In genomic region chr17:4144411-4144747, GRCh38 we compare ENCODE assay signal across 8 cellular contexts. TPM values are rescaled to one million over a fixed set of nuclear protein-coding genes. Genes with fewer than 3 reads are reported as not detected.
DNase-seq lines count a peak whose midpoint lies in the region; ATAC-seq, FAIRE-seq and TF ChIP-seq lines count a peak whose summit lies in the region.

No MANE protein-coding gene starts in this region.

- H4K8ac ChIP-seq in H1 (ENCODE audit: extremely low read depth, insufficient read depth, low read length) (no peak overlapping the region), neuronal stem cell (ENCODE audit: low read depth, low read length) (no peak overlapping the region)

- peaks cover 10% of the 10 kb centered on the region for H3K27me3 Mint-ChIP-seq in CD4-positive, CD25-positive, alpha-beta regulatory T cell

- no peak for DNase-seq in CD4-positive, CD25-positive, alpha-beta regulatory T cell
- DNase-seq in H1 (ENCODE audit: low read depth in 1 of 2, low spot score in 2 of 2) (no peak), neuronal stem cell (ENCODE audit: low spot score) (no peak), NAMALWA (ENCODE audit: low spot score) (no peak)

- H3K27ac ChIP-seq in CD4-positive, CD25-positive, alpha-beta regulatory T cell (ENCODE audit: insufficient read depth, low read length, poor library complexity, severe bottlenecking), result peak overlapping the region; percentile 99
- H3K27ac ChIP-seq in OCI-LY3 (ENCODE audit: low read length), result peak overlapping the region; percentile 91
- no peak overlapping the region; the same call in 1 of the 2 replicates for H3K27ac ChIP-seq in H1 (ENCODE audit: low read depth, low read length)
- H3K27ac ChIP-seq in neuronal stem cell (replicated peaks; ENCODE audit: low read length), result no peak overlapping the region

- H2BK12ac ChIP-seq in H1 (ENCODE audit: low read depth, low read length) (no peak overlapping the region), neuronal stem cell (ENCODE audit: low read length) (no peak overlapping the region)

- peak overlapping the region; percentile 57 for H3K4me3 ChIP-seq in CD4-positive, CD25-positive, alpha-beta regulatory T cell (ENCODE audit: low read depth, low read length)
- peak overlapping the region; percentile 99 for H3K4me3 ChIP-seq in OCI-LY3 (ENCODE audit: low read length)
- H3K4me3 ChIP-seq in H1 (ENCODE audit: extremely low read depth in 1 of 4, insufficient read depth in 2 of 4, low read depth in 3 of 4, low read length in 4 of 4), result peak overlapping the region; percentile 50 to 94 (median 90)
- H3K4me3 ChIP-seq in neuronal stem cell (ENCODE audit: low read length in 2 of 2), result peak overlapping the region; percentile 93 to 97

- H4K20me1 ChIP-seq in OCI-LY3 (ENCODE audit: insufficient read depth, low read length) (peaks cover 6% of the 10 kb centered on the region; the same call in 1 of the 2 replicates), H1 (replicated peaks in 1 of 2; ENCODE audit: control insufficient read depth in 1 of 2, insufficient read depth in 2 of 2, low read length in 2 of 2) (peaks cover 0 to 1% of the 10 kb centered on the region in 2 experiments)

- H3K4ac ChIP-seq in H1 (replicated peaks; ENCODE audit: insufficient read length, low read depth, low read length) (no peak overlapping the region), neuronal stem cell (ENCODE audit: low read length) (no peak overlapping the region)

- no peak overlapping the region for H2BK120ac ChIP-seq in H1 (replicated peaks; ENCODE audit: low read depth, low read length)
- no peak overlapping the region for H2BK120ac ChIP-seq in neuronal stem cell (ENCODE audit: low read depth, low read length)

- peaks cover 17 to 45% (median 36%) of the 10 kb centered on the region in 4 donors for H3K4me1 Mint-ChIP-seq in CD4-positive, CD25-positive, alpha-beta regulatory T cell

- H3K4me2 ChIP-seq in OCI-LY3 (ENCODE audit: low read length) (peak overlapping the region; percentile 98), H1 (ENCODE audit: insufficient read depth in 1 of 2, low read depth in 2 of 2, low read length in 2 of 2) (peak overlapping the region; percentile 70 to 84), neuronal stem cell (ENCODE audit: insufficient read depth, low read length, poor library complexity, severe bottlenecking) (peak overlapping the region; percentile 76)

- TF ChIP-seq CTCF in OCI-LY3 (IDR thresholded peaks at IDR 0.05; ENCODE audit: low read depth, low read length) (no peak), H1 (IDR thresholded peaks at IDR 0.05; ENCODE audit: control extremely low read depth in 1 of 3, insufficient read depth in 1 of 3, low read depth in 1 of 3, low read length in 3 of 3) (no peak)

- H2AFZ ChIP-seq in OCI-LY3 (ENCODE audit: low read depth, low read length) (no peak overlapping the region), H1 (ENCODE audit: low read length) (no peak overlapping the region), neuronal stem cell (ENCODE audit: low read length) (peak overlapping the region; percentile 94)

- H2BK15ac ChIP-seq in H1 (ENCODE audit: low read length) (no peak overlapping the region), neuronal stem cell (ENCODE audit: low read length) (no peak overlapping the region)

- H2BK5ac ChIP-seq in H1 (ENCODE audit: low read depth, low read length) (peak overlapping the region; percentile 90), neuronal stem cell (ENCODE audit: low read length) (peak overlapping the region; percentile 56)

- peak overlapping the region; percentile 92 for H3K9ac ChIP-seq in OCI-LY3 (ENCODE audit: low read length)
- peak overlapping the region in 3 of 4 experiments; percentile 53 to 90 (median 60); a peak in 6 of 7 replicates for H3K9ac ChIP-seq in H1 (replicated peaks in 1 of 4; ENCODE audit: extremely low read depth in 1 of 4, low read depth in 3 of 4, low read length in 3 of 4)
- no peak overlapping the region for H3K9ac ChIP-seq in neuronal stem cell (ENCODE audit: low read depth, low read length, poor library complexity)

- CTCF ChIA-PET in H1 (lab: Charles Lee; ENCODE audit: partially characterized antibody), result interaction anchor here (1.4 to 2.9 kb wide), 3 partner anchors 12 to 15 kb away, joined by 4 to 10 read pairs (median 9); no protein-coding TSS in a partner anchor

- H3K36me3 ChIP-seq in CD4-positive, CD25-positive, alpha-beta regulatory T cell (ENCODE audit: control insufficient read depth, insufficient read depth, low read length), result peaks cover 7% of the 10 kb centered on the region
- no peaks in the 10 kb centered on the region for H3K36me3 ChIP-seq in OCI-LY3 (replicated peaks; ENCODE audit: low read depth, low read length)
- no peaks in the 10 kb centered on the region for H3K36me3 ChIP-seq in H1 (ENCODE audit: control insufficient read depth in 2 of 4, insufficient read depth in 4 of 4, low read length in 3 of 4)
- H3K36me3 ChIP-seq in neuronal stem cell (replicated peaks in 1 of 2; ENCODE audit: control insufficient read depth in 2 of 2, insufficient read depth in 2 of 2, low read length in 2 of 2), result peaks cover 0 to 13% of the 10 kb centered on the region in 2 donors

- no peak for TF ChIP-seq EP300 in H1 (IDR thresholded peaks at IDR 0.05; ENCODE audit: borderline replicate concordance in 1 of 2, low read depth in 2 of 2, low read length in 2 of 2)

- POLR2A ChIA-PET in H1 (lab: Charles Lee; ENCODE audit: partially characterized antibody), result interaction anchor here (1.4 to 7.9 kb wide), 5 partner anchors 15 to 299 kb away, joined by 4 to 117 read pairs (median 6); partner anchors contain the start of genes NCBP3 and UBE2G1

- no peak overlapping the region for H3K56ac ChIP-seq in H1 (replicated peaks; ENCODE audit: insufficient read length, low read depth, low read length)

- no peak overlapping the region for H2AK5ac ChIP-seq in H1 (ENCODE audit: low read depth, low read length)
- no peak overlapping the region for H2AK5ac ChIP-seq in neuronal stem cell (ENCODE audit: low read depth, low read length)

- H3K9me3 ChIP-seq in CD4-positive, CD25-positive, alpha-beta regulatory T cell (ENCODE audit: control insufficient read depth in 2 of 2, low read length in 2 of 2), result no peaks in the 10 kb centered on the region
- H3K9me3 ChIP-seq in OCI-LY3 (ENCODE audit: insufficient read depth, low read length) (no peaks in the 10 kb centered on the region), H1 (ENCODE audit: insufficient read depth in 2 of 2, low read depth in 1 of 2, low read length in 1 of 2) (no peaks in the 10 kb centered on the region), neuronal stem cell (replicated peaks in 1 of 2; ENCODE audit: control insufficient read depth in 2 of 2, insufficient read depth in 1 of 2, low read depth in 1 of 2, low read length in 2 of 2) (no peaks in the 10 kb centered on the region)

- no peak overlapping the region for H2BK20ac ChIP-seq in H1 (ENCODE audit: low read length)

- peaks cover 9% of the 10 kb centered on the region for H3K36me3 Mint-ChIP-seq in CD4-positive, CD25-positive, alpha-beta regulatory T cell

- H3K23ac ChIP-seq in H1 (ENCODE audit: insufficient read length) (no peak overlapping the region), neuronal stem cell (ENCODE audit: low read depth, low read length, poor library complexity) (no peak overlapping the region)

- no peak overlapping the region for H4K5ac ChIP-seq in H1 (ENCODE audit: insufficient read length, low read depth, low read length)

- H3K18ac ChIP-seq in H1 (ENCODE audit: extremely low read depth, low read length) (no peak overlapping the region), neuronal stem cell (ENCODE audit: low read length) (no peak overlapping the region)

- no peak for TF ChIP-seq RAD21 in H1 (IDR thresholded peaks at IDR 0.05 in 1 of 2, conservative IDR thresholded peaks at IDR 0.05 in 1 of 2; ENCODE audit: low read depth in 2 of 2, low read length in 2 of 2)

- H3K23me2 ChIP-seq in H1 (ENCODE audit: low read depth, low read length), result peaks cover 6% of the 10 kb centered on the region; the same call in 1 of the 2 replicates

- peaks cover 39% of the 10 kb centered on the region for H3K4me1 ChIP-seq in CD4-positive, CD25-positive, alpha-beta regulatory T cell (ENCODE audit: control insufficient read depth, insufficient read depth, low read length, poor library complexity, severe bottlenecking)
- H3K4me1 ChIP-seq in OCI-LY3 (ENCODE audit: low read length), result peaks cover 13% of the 10 kb centered on the region
- peaks cover 0 to 4% (median 1%) of the 10 kb centered on the region in 4 experiments; a peak in 2 of 7 replicates for H3K4me1 ChIP-seq in H1 (replicated peaks in 1 of 4; ENCODE audit: control insufficient read depth in 3 of 4, insufficient read depth in 4 of 4, low read length in 3 of 4)
- peaks cover 6 to 12% of the 10 kb centered on the region in 2 donors for H3K4me1 ChIP-seq in neuronal stem cell (ENCODE audit: control insufficient read depth in 2 of 2, insufficient read depth in 1 of 2, low read depth in 1 of 2, low read length in 2 of 2)

- no peak overlapping the region for H3K14ac ChIP-seq in H1 (ENCODE audit: insufficient read length)
- no peak overlapping the region for H3K14ac ChIP-seq in neuronal stem cell (ENCODE audit: low read length)

- ATAC-seq in CD4-positive, CD25-positive, alpha-beta regulatory T cell (ENCODE audit: low read depth in 2 of 2), result no peak
- ATAC-seq in HG02571 (IDR thresholded peaks at IDR 0.05; ENCODE audit: unreplicated experiment) (no peak), HG03378 (IDR thresholded peaks at IDR 0.05; ENCODE audit: unreplicated experiment) (no peak), GM18861 (IDR thresholded peaks at IDR 0.05; ENCODE audit: unreplicated experiment) (no peak)

- no peak for FAIRE-seq in H1 (lab: Jason Lieb, UNC)

- peaks cover 0 to 2% (median 0%) of the 10 kb centered on the region in 7 donors for H3K9me3 Mint-ChIP-seq in CD4-positive, CD25-positive, alpha-beta regulatory T cell

- peak overlapping the region; percentile 95 to 100 (median 100) for H3K4me3 Mint-ChIP-seq in CD4-positive, CD25-positive, alpha-beta regulatory T cell

- H4K91ac ChIP-seq in H1 (replicated peaks; ENCODE audit: insufficient read length, low read length) (no peak overlapping the region), neuronal stem cell (ENCODE audit: low read depth, low read length, poor library complexity) (no peak overlapping the region)

- H3K27ac Mint-ChIP-seq in CD4-positive, CD25-positive, alpha-beta regulatory T cell, result peak overlapping the region; percentile 100

- H3K79me2 ChIP-seq in OCI-LY3 (ENCODE audit: low read length), result peaks cover 28% of the 10 kb centered on the region
- peaks cover 0 to 25% of the 10 kb centered on the region in 2 experiments; a peak in 2 of 4 replicates for H3K79me2 ChIP-seq in H1 (ENCODE audit: control insufficient read depth in 1 of 2, insufficient read depth in 2 of 2, low read length in 2 of 2)

- no peaks in the 10 kb centered on the region for H3K27me3 ChIP-seq in CD4-positive, CD25-positive, alpha-beta regulatory T cell (ENCODE audit: control insufficient read depth, insufficient read depth, low read length)
- no peaks in the 10 kb centered on the region for H3K27me3 ChIP-seq in OCI-LY3 (ENCODE audit: low read depth, low read length)
- no peaks in the 10 kb centered on the region for H3K27me3 ChIP-seq in H1 (replicated peaks in 1 of 4; ENCODE audit: control insufficient read depth in 3 of 4, extremely low read depth in 1 of 4, insufficient read depth in 3 of 4, low read length in 3 of 4)
- no peaks in the 10 kb centered on the region for H3K27me3 ChIP-seq in neuronal stem cell (ENCODE audit: control insufficient read depth in 3 of 3, insufficient read depth in 3 of 3, low read depth in 1 of 3, low read length in 3 of 3)

- H3K79me1 ChIP-seq in H1 (ENCODE audit: low read depth, low read length) (no peaks in the 10 kb centered on the region; the same call in 1 of the 2 replicates), neuronal stem cell (ENCODE audit: low read depth, low read length) (peaks cover 10% of the 10 kb centered on the region)

- TF ChIP-seq POLR2A in H1 (IDR thresholded peaks at IDR 0.05; ENCODE audit: control extremely low read depth in 1 of 2, low read depth in 2 of 2, low read length in 2 of 2), result no peak

- 82% methylated on average over 3 of the region's 3 CpGs; no CpG with 5 or more reads in 1 of the 2 experiments for WGBS in H1 (ENCODE audit: extremely low coverage in 1 of 2, insufficient coverage in 1 of 2, insufficient read length in 1 of 2, insufficient replicate concordance in 2 of 2, low coverage in 1 of 2, low lambda C conversion rate in 2 of 2, missing lambda C conversion rate in 1 of 2), 2 experiments
- WGBS in neuronal stem cell (ENCODE audit: extremely low coverage in 2 of 2, insufficient read length in 2 of 2, insufficient replicate concordance in 1 of 2), 2 donors, result no CpG with 5 or more reads among the region's 3 CpGs

RNA-seq across cellular contexts. Expression of gene CYB5D2, which starts 1.4 kb away (rescaled TPM):
- total RNA-seq in CD4-positive, CD25-positive, alpha-beta regulatory T cell, result 4.9 TPM
- 10 to 100 TPM; 12.5 to 19.0 (median 15.5) TPM for polyA plus RNA-seq in CD4-positive, CD25-positive, alpha-beta regulatory T cell
- 4.5 and 5.6 TPM in 2 replicates for total RNA-seq in H1 (2021; fragmentation: NEBNext Ultra II Directional; extraction: Animal tissue kit (Norgen Biotek cat#: 25700))
- 15.1 and 21.2 TPM in 2 replicates for polyA plus RNA-seq in H1 (2011; rRNA removed)
- polyA plus RNA-seq in H1 (2011; cell fraction: cytosol; rRNA removed), result 19.8 TPM
- 16.7 TPM for polyA plus RNA-seq in H1 (2011; cell fraction: nucleus; rRNA removed)
- 7.3 to 10.8 TPM (median 10.4 TPM) in 4 replicates for polyA plus RNA-seq in H1 (2012, experiment 1 of 2)
- 6.5 TPM for polyA plus RNA-seq in H1 (2012, experiment 2 of 2)
- polyA plus RNA-seq in H1 (2013, experiment 1 of 2), result 4.4 TPM
- 5.0 TPM for polyA plus RNA-seq in H1 (2013, experiment 2 of 2)
- polyA minus RNA-seq in H1 (2011; rRNA and poly(A)+ RNA removed), result 12.9 and 16.1 TPM in 2 replicates
- 8.3 TPM for polyA minus RNA-seq in H1 (2011; cell fraction: cytosol; rRNA and poly(A)+ RNA removed)
- 5.9 TPM for polyA minus RNA-seq in H1 (2011; cell fraction: nucleus; rRNA and poly(A)+ RNA removed)
- 9.0 TPM for polyA plus RNA-seq in neuronal stem cell (2013, experiment 1 of 2)
- 8.8 TPM for polyA plus RNA-seq in neuronal stem cell (2013, experiment 2 of 2)

RNA-seq across cellular contexts. Expression of gene ZZEF1, which starts 1.5 kb away (rescaled TPM):
- 103 TPM for total RNA-seq in CD4-positive, CD25-positive, alpha-beta regulatory T cell
- polyA plus RNA-seq in CD4-positive, CD25-positive, alpha-beta regulatory T cell, result 1 to 10 TPM; 4.6 to 7.2 (median 5.0) TPM
- 17.8 and 18.3 TPM in 2 replicates for total RNA-seq in H1 (2021; fragmentation: NEBNext Ultra II Directional; extraction: Animal tissue kit (Norgen Biotek cat#: 25700))
- 5.2 and 7.3 TPM in 2 replicates for polyA plus RNA-seq in H1 (2011; rRNA removed)
- polyA plus RNA-seq in H1 (2011; cell fraction: cytosol; rRNA removed), result 6.5 TPM
- 32.0 TPM for polyA plus RNA-seq in H1 (2011; cell fraction: nucleus; rRNA removed)
- polyA plus RNA-seq in H1 (2012, experiment 1 of 2), result 8.3 to 9.2 TPM (median 8.7 TPM) in 4 replicates
- 2.0 TPM for polyA plus RNA-seq in H1 (2012, experiment 2 of 2)
- 6.1 TPM for polyA plus RNA-seq in H1 (2013, experiment 1 of 2)
- polyA plus RNA-seq in H1 (2013, experiment 2 of 2), result 5.3 TPM
- 48.0 and 56.4 TPM in 2 replicates for polyA minus RNA-seq in H1 (2011; rRNA and poly(A)+ RNA removed)
- 15.1 TPM for polyA minus RNA-seq in H1 (2011; cell fraction: cytosol; rRNA and poly(A)+ RNA removed)
- 60.2 TPM for polyA minus RNA-seq in H1 (2011; cell fraction: nucleus; rRNA and poly(A)+ RNA removed)
- 4.7 TPM for polyA plus RNA-seq in neuronal stem cell (2013, experiment 1 of 2)
- 4.5 TPM for polyA plus RNA-seq in neuronal stem cell (2013, experiment 2 of 2)

Comparison
In these comparisons a context has a peak if more than half of its experiments do, and no peak if none do; other contexts are left out.
1. H3K27ac ChIP-seq: peak in CD4-positive, CD25-positive, alpha-beta regulatory T cell (single experiment) and OCI-LY3 (single experiment); none in H1 (single experiment) and neuronal stem cell (single experiment).
2. Peak in every context shown above with its lines, with median percentiles within 50 percentile points of each other: H3K4me3 ChIP-seq and H3K4me2 ChIP-seq.